In the genomic region with DNA sequence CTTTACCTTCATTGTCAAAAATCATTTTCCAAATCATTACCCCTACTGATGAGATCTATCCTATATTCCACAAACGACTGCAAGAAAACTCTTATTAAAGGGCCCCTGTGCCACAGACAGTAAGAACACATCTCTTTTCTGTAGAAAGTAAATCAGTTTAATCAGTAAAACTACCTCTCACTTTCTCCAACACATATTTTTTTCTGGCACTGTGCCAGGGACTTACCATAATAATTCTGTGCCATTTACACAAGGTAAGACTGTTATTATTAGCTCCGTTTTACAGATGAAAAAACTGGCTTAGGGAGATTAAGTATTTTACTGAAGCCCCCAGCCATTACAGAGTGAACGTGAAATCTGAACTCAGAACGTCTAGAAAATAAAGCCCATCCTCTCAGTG, we compare ENCODE assay signal across 17 cellular contexts.
DNase-seq lines count a peak whose midpoint lies in the region; ATAC-seq lines count a peak whose summit lies in the region.
"Had no signal": no experiment of that assay in that cellular context is flagged by ENCODE, and none has a peak within 500 bp of the region (broad histone marks: within the 10 kb centered on the region; RNA-seq: fewer than 3 reads in every experiment).

No MANE protein-coding gene starts in this region.

- intact Hi-C loops in sciatic nerve (cut with DNase I), result no loop called here

- peak; percentile 50 for ATAC-seq in GM18868 (IDR thresholded peaks at IDR 0.05; ENCODE audit: unreplicated experiment)
- ATAC-seq in esophagus mucosa, result no peak
- ATAC-seq in HG03520 (IDR thresholded peaks at IDR 0.05; ENCODE audit: unreplicated experiment), result no peak
- ATAC-seq in sciatic nerve, result no peak
- ATAC-seq: CD8-positive, alpha-beta T cell had no signal

- DNase-seq in NCI-H82 (lab: John Stamatoyannopoulos, UW) (peak; percentile 38), NCI-H82 treated with DMSO at 0.1 percent for 48 hours (lab: John Stamatoyannopoulos, UW; ENCODE audit: unreplicated experiment) (no peak), NAMALWA (ENCODE audit: low spot score) (peak; percentile 12), RPMI8226 (peak; percentile 29), sciatic nerve (ENCODE audit: low spot score) (no peak)
- DNase-seq: Calu3; CD8-positive, alpha-beta T cell; HFFc6; IMR-90; NCI-H187 treated with DMSO at 0.1 percent for 48 hours; NCI-H510A; NK-92 treated with Interleukin-12 subunit alpha and Interleukin-12 subunit beta, amount 100 ng/mL, for 24 hours; SIG-M5; T1000 had no signal

Comparison
In these comparisons a context has a peak if more than half of its experiments do, and no peak if none do; other contexts are left out.
1. DNase-seq: peak in NCI-H82 (single experiment), NAMALWA (single experiment) and RPMI8226 (single experiment); none in NCI-H82 treated with DMSO at 0.1 percent for 48 hours (single experiment) and sciatic nerve (single experiment).